Comparison of ENCODE assay signal across 1 cellular context in genomic region chr17:27579897-27580321, GRCh38.
TF ChIP-seq lines count a peak whose summit lies in the region.

No MANE protein-coding gene starts in this region.

TF ChIP-seq in GM23338, 12 proteins besides CTCF, POLR2A, EP300 and RAD21 (continued from another document):
- TF ChIP-seq ZNF462 (CRISPR knock-in tag; IDR thresholded peaks at IDR 0.05): no peak
- TF ChIP-seq, protein P1, sequence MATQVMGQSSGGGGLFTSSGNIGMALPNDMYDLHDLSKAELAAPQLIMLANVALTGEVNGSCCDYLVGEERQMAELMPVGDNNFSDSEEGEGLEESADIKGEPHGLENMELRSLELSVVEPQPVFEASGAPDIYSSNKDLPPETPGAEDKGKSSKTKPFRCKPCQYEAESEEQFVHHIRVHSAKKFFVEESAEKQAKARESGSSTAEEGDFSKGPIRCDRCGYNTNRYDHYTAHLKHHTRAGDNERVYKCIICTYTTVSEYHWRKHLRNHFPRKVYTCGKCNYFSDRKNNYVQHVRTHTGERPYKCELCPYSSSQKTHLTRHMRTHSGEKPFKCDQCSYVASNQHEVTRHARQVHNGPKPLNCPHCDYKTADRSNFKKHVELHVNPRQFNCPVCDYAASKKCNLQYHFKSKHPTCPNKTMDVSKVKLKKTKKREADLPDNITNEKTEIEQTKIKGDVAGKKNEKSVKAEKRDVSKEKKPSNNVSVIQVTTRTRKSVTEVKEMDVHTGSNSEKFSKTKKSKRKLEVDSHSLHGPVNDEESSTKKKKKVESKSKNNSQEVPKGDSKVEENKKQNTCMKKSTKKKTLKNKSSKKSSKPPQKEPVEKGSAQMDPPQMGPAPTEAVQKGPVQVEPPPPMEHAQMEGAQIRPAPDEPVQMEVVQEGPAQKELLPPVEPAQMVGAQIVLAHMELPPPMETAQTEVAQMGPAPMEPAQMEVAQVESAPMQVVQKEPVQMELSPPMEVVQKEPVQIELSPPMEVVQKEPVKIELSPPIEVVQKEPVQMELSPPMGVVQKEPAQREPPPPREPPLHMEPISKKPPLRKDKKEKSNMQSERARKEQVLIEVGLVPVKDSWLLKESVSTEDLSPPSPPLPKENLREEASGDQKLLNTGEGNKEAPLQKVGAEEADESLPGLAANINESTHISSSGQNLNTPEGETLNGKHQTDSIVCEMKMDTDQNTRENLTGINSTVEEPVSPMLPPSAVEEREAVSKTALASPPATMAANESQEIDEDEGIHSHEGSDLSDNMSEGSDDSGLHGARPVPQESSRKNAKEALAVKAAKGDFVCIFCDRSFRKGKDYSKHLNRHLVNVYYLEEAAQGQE (IDR thresholded peaks at IDR 0.05; ENCODE audit: unreplicated experiment): no peak
- TF ChIP-seq STAT1 (IDR thresholded peaks at IDR 0.05; ENCODE audit: unreplicated experiment): no peak
- TF ChIP-seq CREB1 (CRISPR knock-in tag; IDR thresholded peaks at IDR 0.05; ENCODE audit: low read depth): no peak
- TF ChIP-seq NANOG (IDR thresholded peaks at IDR 0.05; ENCODE audit: borderline replicate concordance): no peak
- TF ChIP-seq ETS1 (IDR thresholded peaks at IDR 0.05): no peak
